ENCODE assay signal across 27 cellular contexts in genomic region chr4:19803406-19803805, GRCh38.
DNase-seq lines count a peak whose midpoint lies in the region; ATAC-seq and TF ChIP-seq lines count a peak whose summit lies in the region.
"Had no signal": no experiment of that assay in that cellular context is flagged by ENCODE, and none has a peak within 500 bp of the region (broad histone marks: within the 10 kb centered on the region; RNA-seq: fewer than 3 reads in every experiment).

No MANE protein-coding gene starts in this region.

- no peaks in the 10 kb centered on the region for H3K9me3 Mint-ChIP-seq in HFFc6
- peaks cover 0 to 8% of the 10 kb centered on the region in 2 donors for H3K9me3 Mint-ChIP-seq in stimulated activated naive CD8-positive, alpha-beta T cell treated with anti-CD3 and anti-CD28 coated beads, Interleukin-15, amount 100 ng/mL, for 72 hours

- no peak overlapping the region for H3K4me3 ChIP-seq in AG10803 (ENCODE audit: low read length)
- H3K4me3 ChIP-seq: body of pancreas, heart right ventricle, ovary, right atrium auricular region, smooth muscle cell, tibial nerve had no signal

- H3K27ac Mint-ChIP-seq in HFFc6, result peak overlapping the region; percentile 9; the same call in 1 of the 2 replicates
- no peak overlapping the region for H3K27ac Mint-ChIP-seq in stimulated activated naive CD8-positive, alpha-beta T cell treated with anti-CD3 and anti-CD28 coated beads, Interleukin-15, amount 100 ng/mL, for 72 hours
- H3K27ac Mint-ChIP-seq: activated CD8-positive, alpha-beta T cell treated with anti-CD3 and anti-CD28 coated beads, Interleukin-2, amount 10 ng/mL, durations not matched to agents 7 days and 5 days; activated naive CD8-positive, alpha-beta T cell treated with anti-CD3 and anti-CD28 coated beads, Interleukin-2, amount 10 ng/mL, durations not matched to agents 7 days and 5 days; IgD-negative memory B cell had no signal

- no peak for ATAC-seq in stimulated activated naive CD8-positive, alpha-beta T cell treated with anti-CD3 and anti-CD28 coated beads, Interleukin-15, amount 100 ng/mL, for 72 hours
- ATAC-seq: activated CD8-positive, alpha-beta T cell treated with anti-CD3 and anti-CD28 coated beads, Interleukin-2, amount 10 ng/mL, durations not matched to agents 7 days and 5 days; body of pancreas; heart right ventricle; left cardiac atrium had no signal

- peaks cover 30% of the 10 kb centered on the region for H3K4me1 Mint-ChIP-seq in HFFc6 (ENCODE audit: low read depth)
- no peaks in the 10 kb centered on the region for H3K4me1 Mint-ChIP-seq in stimulated activated naive CD8-positive, alpha-beta T cell treated with anti-CD3 and anti-CD28 coated beads, Interleukin-15, amount 100 ng/mL, for 72 hours
- H3K4me1 Mint-ChIP-seq: activated naive CD8-positive, alpha-beta T cell treated with anti-CD3 and anti-CD28 coated beads, Interleukin-2, amount 10 ng/mL, durations not matched to agents 7 days and 5 days; IgD-negative memory B cell had no signal

- H3K4me3 Mint-ChIP-seq in HFFc6, result no peak overlapping the region
- no peak overlapping the region for H3K4me3 Mint-ChIP-seq in stimulated activated naive CD8-positive, alpha-beta T cell treated with anti-CD3 and anti-CD28 coated beads, Interleukin-15, amount 100 ng/mL, for 72 hours
- H3K4me3 Mint-ChIP-seq: activated CD8-positive, alpha-beta T cell treated with anti-CD3 and anti-CD28 coated beads, Interleukin-2, amount 10 ng/mL, durations not matched to agents 7 days and 5 days; activated naive CD8-positive, alpha-beta T cell treated with anti-CD3 and anti-CD28 coated beads, Interleukin-2, amount 10 ng/mL, durations not matched to agents 7 days and 5 days; IgD-negative memory B cell had no signal

- H3K36me3 Mint-ChIP-seq in HFFc6 (ENCODE audit: low read depth), result no peaks in the 10 kb centered on the region
- H3K36me3 Mint-ChIP-seq: activated naive CD8-positive, alpha-beta T cell treated with anti-CD3 and anti-CD28 coated beads, Interleukin-2, amount 10 ng/mL, durations not matched to agents 7 days and 5 days; IgD-negative memory B cell had no signal

- intact Hi-C loops in posterior vena cava (cut with DNase I), result no loop called here

- no peak for TF ChIP-seq CTCF in AG10803 (conservative IDR thresholded peaks at IDR 0.05; ENCODE audit: low read length)
- TF ChIP-seq CTCF in HFFc6 (IDR thresholded peaks at IDR 0.05), result no peak

- DNase-seq in AG10803 (ENCODE audit: low read depth), result peak; percentile 40
- peak; percentile 35 for DNase-seq in HFFc6
- peak; percentile 33 for DNase-seq in astrocyte of the hippocampus (ENCODE audit: low read depth, low spot score)
- DNase-seq in iris pigment epithelial cell (ENCODE audit: low read depth), result peak; percentile 14
- no peak for DNase-seq in posterior vena cava (ENCODE audit: low spot score)
- DNase-seq in NCI-H1694 (lab: John Stamatoyannopoulos, UW), result no peak
- no peak for DNase-seq in NCI-H2107 (lab: John Stamatoyannopoulos, UW)
- no peak for DNase-seq in stimulated activated naive CD8-positive, alpha-beta T cell treated with anti-CD3 and anti-CD28 coated beads, Interleukin-15, amount 100 ng/mL, for 72 hours
- DNase-seq: activated CD4-positive, alpha-beta T cell treated with anti-CD3 and anti-CD28 coated beads for 1 hour; activated CD8-positive, alpha-beta T cell treated with anti-CD3 and anti-CD28 coated beads, Interleukin-2, amount 10 ng/mL, durations not matched to agents 7 days and 5 days; activated naive CD8-positive, alpha-beta T cell treated with anti-CD3 and anti-CD28 coated beads, Interleukin-2, amount 10 ng/mL, durations not matched to agents 7 days and 5 days; body of pancreas; effector CD4-positive, alpha-beta T cell; GF-D8; heart right ventricle; left cardiac atrium; mammary epithelial cell; NCI-H1105; NCI-H2029; NCI-H226; ovary; RPMI8226; stimulated activated CD4-positive, alpha-beta T cell treated with anti-CD3 and anti-CD28 coated beads, Interleukin-2, amount 100 ng/mL, for 24 hours had no signal

- H3K27me3 Mint-ChIP-seq in HFFc6 (ENCODE audit: insufficient read depth), result no peaks in the 10 kb centered on the region
- no peaks in the 10 kb centered on the region for H3K27me3 Mint-ChIP-seq in stimulated activated naive CD8-positive, alpha-beta T cell treated with anti-CD3 and anti-CD28 coated beads, Interleukin-15, amount 100 ng/mL, for 72 hours
- H3K27me3 Mint-ChIP-seq: activated naive CD8-positive, alpha-beta T cell treated with anti-CD3 and anti-CD28 coated beads, Interleukin-2, amount 10 ng/mL, durations not matched to agents 7 days and 5 days; IgD-negative memory B cell had no signal

Comparison
In these comparisons a context has a peak if more than half of its experiments do, and no peak if none do; other contexts are left out.
1. DNase-seq: peak in AG10803 (single experiment), HFFc6 (single experiment), astrocyte of the hippocampus (single experiment) and iris pigment epithelial cell (single experiment); none in posterior vena cava (single experiment), NCI-H1694 (single experiment), NCI-H2107 (single experiment) and stimulated activated naive CD8-positive, alpha-beta T cell treated with anti-CD3 and anti-CD28 coated beads, Interleukin-15, amount 100 ng/mL, for 72 hours (0 of 2).